1 cellular context compared by ENCODE assay signal in genomic region chr17:49229805-49230600, GRCh38.
TF ChIP-seq lines count a peak whose summit lies in the region.

No MANE protein-coding gene starts in this region.

TF ChIP-seq in GM23338, 12 proteins besides CTCF, POLR2A, EP300 and RAD21 (continued from another document):
- no peak for TF ChIP-seq ZNF462 (CRISPR knock-in tag; IDR thresholded peaks at IDR 0.05)
